In the genomic region with DNA sequence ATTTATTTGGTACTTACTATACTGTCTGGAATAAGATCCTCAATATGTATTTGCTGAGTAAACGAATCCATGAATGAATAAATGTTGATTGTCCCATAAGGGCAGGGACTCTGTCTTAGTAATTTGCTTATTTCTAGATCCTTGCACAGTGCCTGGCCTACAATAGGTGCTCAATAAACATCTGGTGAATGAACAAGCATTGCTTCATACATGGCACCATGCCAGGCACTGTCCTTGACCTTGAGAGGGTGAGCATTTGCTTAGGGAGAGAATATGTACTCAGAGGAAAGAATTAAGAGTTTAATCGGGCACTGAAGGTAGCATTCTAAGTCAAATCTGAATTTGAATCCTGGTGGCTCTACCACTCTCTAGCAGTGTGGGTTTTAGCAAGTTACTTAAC, we compare ENCODE assay signal across 1 cellular context.
TF ChIP-seq lines count a peak whose summit lies in the region.

No MANE protein-coding gene starts in this region.

TF ChIP-seq in A549, 52 proteins besides CTCF, POLR2A, EP300 and RAD21 (continued from another document):
- TF ChIP-seq, protein P1, sequence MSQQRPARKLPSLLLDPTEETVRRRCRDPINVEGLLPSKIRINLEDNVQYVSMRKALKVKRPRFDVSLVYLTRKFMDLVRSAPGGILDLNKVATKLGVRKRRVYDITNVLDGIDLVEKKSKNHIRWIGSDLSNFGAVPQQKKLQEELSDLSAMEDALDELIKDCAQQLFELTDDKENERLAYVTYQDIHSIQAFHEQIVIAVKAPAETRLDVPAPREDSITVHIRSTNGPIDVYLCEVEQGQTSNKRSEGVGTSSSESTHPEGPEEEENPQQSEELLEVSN (IDR thresholded peaks at IDR 0.05; ENCODE audit: borderline replicate concordance, low read depth): no peak
- TF ChIP-seq ZFP36 (IDR thresholded peaks at IDR 0.05; ENCODE audit: borderline replicate concordance, partially characterized antibody) (no peak), JUNB (IDR thresholded peaks at IDR 0.05) (no peak), CEBPB (IDR thresholded peaks at IDR 0.05) (peak in 1 of 2 experiments; percentile 30; a peak in 1 of 4 replicates), FOSL2 (IDR thresholded peaks at IDR 0.05) (no peak), FOSL2 (CRISPR knock-in tag; IDR thresholded peaks at IDR 0.05) (no peak), NFE2L2 (conservative IDR thresholded peaks at IDR 0.05; ENCODE audit: low read length) (no peak), TFCP2L1 (CRISPR knock-in tag; IDR thresholded peaks at IDR 0.05) (no peak)
- TF ChIP-seq, protein P2, sequence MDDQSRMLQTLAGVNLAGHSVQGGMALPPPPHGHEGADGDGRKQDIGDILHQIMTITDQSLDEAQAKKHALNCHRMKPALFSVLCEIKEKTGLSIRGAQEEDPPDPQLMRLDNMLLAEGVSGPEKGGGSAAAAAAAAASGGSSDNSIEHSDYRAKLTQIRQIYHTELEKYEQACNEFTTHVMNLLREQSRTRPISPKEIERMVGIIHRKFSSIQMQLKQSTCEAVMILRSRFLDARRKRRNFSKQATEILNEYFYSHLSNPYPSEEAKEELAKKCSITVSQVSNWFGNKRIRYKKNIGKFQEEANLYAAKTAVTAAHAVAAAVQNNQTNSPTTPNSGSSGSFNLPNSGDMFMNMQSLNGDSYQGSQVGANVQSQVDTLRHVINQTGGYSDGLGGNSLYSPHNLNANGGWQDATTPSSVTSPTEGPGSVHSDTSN (IDR thresholded peaks at IDR 0.05): no peak
- TF ChIP-seq, protein P3, sequence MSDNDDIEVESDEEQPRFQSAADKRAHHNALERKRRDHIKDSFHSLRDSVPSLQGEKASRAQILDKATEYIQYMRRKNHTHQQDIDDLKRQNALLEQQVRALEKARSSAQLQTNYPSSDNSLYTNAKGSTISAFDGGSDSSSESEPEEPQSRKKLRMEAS (IDR thresholded peaks at IDR 0.05): no peak
